Comparison of ENCODE assay signal across 29 cellular contexts in genomic region chr1:5727871-5728643, GRCh38.
A peak's percentile ranks its signal among the peaks of the same experiment; 100 is the strongest.
DNase-seq lines count a peak whose midpoint lies in the region; ATAC-seq and TF ChIP-seq lines count a peak whose summit lies in the region.
"Had no signal": no experiment of that assay in that cellular context is flagged by ENCODE, and none has a peak within 500 bp of the region (broad histone marks: within the 10 kb centered on the region; RNA-seq: fewer than 3 reads in every experiment).

No MANE protein-coding gene starts in this region.

- H3K36me3 ChIP-seq in GM23338 (ENCODE audit: insufficient read depth) (no peaks in the 10 kb centered on the region; the same call in 1 of the 2 replicates), spleen (no peaks in the 10 kb centered on the region)

- H3K9me2 ChIP-seq in GM23338 (ENCODE audit: insufficient read depth) = no peaks in the 10 kb centered on the region

- H3K27me3 ChIP-seq in GM23338 (ENCODE audit: insufficient read depth) (no peaks in the 10 kb centered on the region), spleen (replicated peaks in 1 of 7) (peaks cover 0 to 51% (median 0%) of the 10 kb centered on the region in 7 donors)

- H3K9me3 Mint-ChIP-seq in GM23338 (no peaks in the 10 kb centered on the region; the same call in 2 of the 3 replicates), chondrocyte (ENCODE audit: low read depth) (no peaks in the 10 kb centered on the region)
- H3K9me3 Mint-ChIP-seq: activated CD4-positive, alpha-beta T cell treated with anti-CD3 and anti-CD28 coated beads, Interleukin-2, amount 10 ng/mL, durations not matched to agents 24 days and 14 days; activated T-cell treated with anti-CD3 and anti-CD28 coated beads, Interleukin-2, amount 50 U/mL, for 4 hours; immature natural killer cell; T-helper 2 cell treated with Interferon-gamma antibody and Interleukin-4, amounts not matched to agents 5 μg/mL and 100 μg/mL, for 36 hours had no signal

- H3K9me3 ChIP-seq in spleen = no peaks in the 10 kb centered on the region

- no peak overlapping the region for H2AFZ ChIP-seq in GM23338

- no peaks in the 10 kb centered on the region for H3K79me2 ChIP-seq in GM23338 (replicated peaks; ENCODE audit: insufficient read depth)

- peaks cover 8% of the 10 kb centered on the region for H3K27me3 Mint-ChIP-seq in GM23338 (ENCODE audit: insufficient read depth, low read depth, poor library complexity)
- H3K27me3 Mint-ChIP-seq in chondrocyte (ENCODE audit: low read depth) = peaks cover 7% of the 10 kb centered on the region
- H3K27me3 Mint-ChIP-seq: activated CD4-positive, alpha-beta T cell treated with anti-CD3 and anti-CD28 coated beads, Interleukin-2, amount 10 ng/mL, durations not matched to agents 24 days and 14 days; brain had no signal

- no peak overlapping the region for H3K4me3 Mint-ChIP-seq in GM23338
- H3K4me3 Mint-ChIP-seq in chondrocyte (ENCODE audit: unreplicated experiment) = no peak overlapping the region
- H3K4me3 Mint-ChIP-seq: activated CD4-positive, alpha-beta T cell treated with anti-CD3 and anti-CD28 coated beads, Interleukin-2, amount 10 ng/mL, durations not matched to agents 24 days and 14 days; activated T-cell treated with anti-CD3 and anti-CD28 coated beads, Interleukin-2, amount 50 U/mL, for 4 hours; brain; CD14-positive monocyte; IgD-negative memory B cell; immature natural killer cell; T-helper 2 cell treated with Interferon-gamma antibody and Interleukin-4, amounts not matched to agents 5 μg/mL and 100 μg/mL, for 36 hours had no signal

- WGBS in spleen, 5 donors = 68 to 81% (median 70%) methylated on average over 13 to 17 of the region's 17 CpGs

- no peak for TF ChIP-seq POLR2A in spleen (IDR thresholded peaks at IDR 0.05)

- H3K4me1 Mint-ChIP-seq in GM23338 = peaks cover 8% of the 10 kb centered on the region
- H3K4me1 Mint-ChIP-seq in chondrocyte (ENCODE audit: low read depth) = no peaks in the 10 kb centered on the region
- H3K4me1 Mint-ChIP-seq: activated CD4-positive, alpha-beta T cell treated with anti-CD3 and anti-CD28 coated beads, Interleukin-2, amount 10 ng/mL, durations not matched to agents 24 days and 14 days; CD14-positive monocyte; IgD-negative memory B cell; immature natural killer cell had no signal

- H3K27ac ChIP-seq in GM23338 (ENCODE audit: low read depth) (no peak overlapping the region), spleen (no peak overlapping the region)

- no peaks in the 10 kb centered on the region; the same call in 2 of the 3 replicates for H3K36me3 Mint-ChIP-seq in GM23338 (ENCODE audit: low read depth)
- no peaks in the 10 kb centered on the region for H3K36me3 Mint-ChIP-seq in chondrocyte (ENCODE audit: low read depth)
- H3K36me3 Mint-ChIP-seq: brain, CD14-positive monocyte, IgD-negative memory B cell, immature natural killer cell had no signal

- no peak overlapping the region for H3K4me2 ChIP-seq in GM23338
- H3K4me2 ChIP-seq: smooth muscle cell had no signal

- ATAC-seq in Right ventricle myocardium superior (ENCODE audit: poor library complexity) = no peak
- no peak for ATAC-seq in GM23338
- ATAC-seq: activated T-cell treated with anti-CD3 and anti-CD28 coated beads, Interleukin-2, amount 50 U/mL, for 4 hours; left lobe of liver; PC-3 had no signal

- no peaks in the 10 kb centered on the region for H3F3A ChIP-seq in GM23338 (replicated peaks; ENCODE audit: low read depth)

- no peak for TF ChIP-seq CTCF in GM23338 (conservative IDR thresholded peaks at IDR 0.05; ENCODE audit: low read depth in 2 of 2)
- TF ChIP-seq CTCF in chondrocyte (IDR thresholded peaks at IDR 0.05) = no peak
- no peak for TF ChIP-seq CTCF in spleen (IDR thresholded peaks at IDR 0.05 in 8 of 11, conservative IDR thresholded peaks at IDR 0.05 in 3 of 11)

- H3K4me1 ChIP-seq in GM23338 (ENCODE audit: insufficient read depth) (no peaks in the 10 kb centered on the region), spleen (no peaks in the 10 kb centered on the region)

- H3K27ac Mint-ChIP-seq in GM23338 (peak overlapping the region; percentile 32), chondrocyte (ENCODE audit: unreplicated experiment) (no peak overlapping the region)
- H3K27ac Mint-ChIP-seq: activated CD4-positive, alpha-beta T cell treated with anti-CD3 and anti-CD28 coated beads, Interleukin-2, amount 10 ng/mL, durations not matched to agents 24 days and 14 days; IgD-negative memory B cell; immature natural killer cell; T-helper 2 cell treated with Interferon-gamma antibody and Interleukin-4, amounts not matched to agents 5 μg/mL and 100 μg/mL, for 36 hours had no signal

- H3K4me3 ChIP-seq in GM23338 = no peak overlapping the region
- no peak overlapping the region for H3K4me3 ChIP-seq in spleen
- H3K4me3 ChIP-seq: smooth muscle cell had no signal

- intact Hi-C loops in Right ventricle myocardium superior (cut with DNase I) = no loop called here
- intact Hi-C loops in cardiac septum (cut with DNase I) = no loop called here
- intact Hi-C loops in spleen (cut with DNase I; ENCODE audit: low total_unique reads) = no loop called here

- H4K20me1 ChIP-seq in GM23338 (replicated peaks; ENCODE audit: insufficient read depth) = no peaks in the 10 kb centered on the region

- DNase-seq in Right ventricle myocardium superior (peak; percentile 4), cardiac septum (ENCODE audit: low spot score) (no peak), GM23338 (ENCODE audit: low spot score) (no peak), chondrocyte (ENCODE audit: low spot score) (peak; percentile 63), spleen (peak; percentile 57), NCI-H2107 (lab: John Stamatoyannopoulos, UW) (no peak), GM19238 (ENCODE audit: insufficient read length, low spot score) (no peak)
- DNase-seq: activated CD4-positive, alpha-beta T cell treated with anti-CD3 and anti-CD28 coated beads, Interleukin-2, amount 10 ng/mL, durations not matched to agents 24 days and 14 days; activated naive CD4-positive, alpha-beta T cell treated with Interleukin-2 at 50 U/mL for 16 hours; activated T-cell treated with anti-CD3 and anti-CD28 coated beads, Interleukin-2, amount 50 U/mL, for 4 hours; Calu3; EL; GOT3; immature natural killer cell; NCI-H1105; NCI-H187 treated with DMSO at 0.1 percent for 48 hours; NCI-H524; NK-92 treated with Interleukin-12 subunit alpha and Interleukin-12 subunit beta, amount 100 ng/mL, for 24 hours; occipital lobe; PC-3; retina; SHP77; trophoblast cell had no signal

TF ChIP-seq in GM23338, 12 proteins besides CTCF, POLR2A, EP300 and RAD21 (continues in another document):
- TF ChIP-seq REST (IDR thresholded peaks at IDR 0.05; ENCODE audit: unreplicated experiment) (no peak), EZH2phosphoT487 (IDR thresholded peaks at IDR 0.05; ENCODE audit: unreplicated experiment) (no peak), ZNF331 (CRISPR knock-in tag; IDR thresholded peaks at IDR 0.05; ENCODE audit: low read depth) (no peak), JUNB (IDR thresholded peaks at IDR 0.05; ENCODE audit: unreplicated experiment) (no peak), ZNF114 (CRISPR knock-in tag; IDR thresholded peaks at IDR 0.05) (no peak), CREB1 (CRISPR knock-in tag; IDR thresholded peaks at IDR 0.05; ENCODE audit: low read depth) (no peak), NANOG (IDR thresholded peaks at IDR 0.05; ENCODE audit: borderline replicate concordance) (no peak), EZH2 (IDR thresholded peaks at IDR 0.05; ENCODE audit: low read depth, unreplicated experiment) (no peak)

Comparison
In these comparisons a context has a peak if more than half of its experiments do, and no peak if none do; other contexts are left out.
1. DNase-seq: peak in Right ventricle myocardium superior (single experiment), chondrocyte (single experiment) and spleen (single experiment); none in cardiac septum (single experiment), GM23338 (single experiment), NCI-H2107 (single experiment) and GM19238 (single experiment).